In the genomic region with DNA sequence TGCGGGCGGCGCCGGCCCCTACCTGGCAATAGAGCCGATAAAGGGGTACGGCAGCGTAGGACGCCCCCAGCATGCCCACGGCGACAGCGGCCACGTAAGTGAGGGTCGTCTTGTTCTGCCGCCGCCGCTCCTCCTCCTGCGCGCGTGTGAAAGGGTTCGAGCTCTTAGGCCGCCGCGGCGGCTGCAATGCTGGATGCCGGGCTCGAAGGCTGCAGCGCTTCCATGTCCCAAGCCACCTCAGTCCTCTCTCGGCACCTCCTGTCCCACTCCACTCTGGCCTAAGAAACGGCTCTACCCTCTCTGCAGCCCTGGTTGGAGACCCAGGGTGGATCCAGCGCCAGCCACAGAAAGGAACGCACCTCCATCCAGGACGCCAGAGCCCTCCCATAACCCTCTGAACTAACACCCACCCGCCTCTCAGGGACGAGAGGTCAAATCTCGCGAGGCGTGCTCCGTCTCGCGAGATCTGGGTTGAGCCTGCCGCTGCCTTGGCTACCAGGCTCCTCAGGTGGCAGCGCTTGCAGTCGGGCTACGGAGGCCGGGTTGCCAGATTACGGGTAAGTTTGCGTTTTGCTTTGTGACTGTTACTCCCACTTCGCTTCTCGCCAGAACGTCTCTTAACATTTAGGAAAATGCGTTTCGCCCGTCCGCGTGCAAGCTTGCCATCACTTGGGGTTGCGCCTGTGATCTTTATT, we compare ENCODE assay signal across 9 cellular contexts. TPM values are rescaled to one million over a fixed set of nuclear protein-coding genes. Genes with fewer than 3 reads are reported as not detected.
DNase-seq lines count a peak whose midpoint lies in the region; ATAC-seq and TF ChIP-seq lines count a peak whose summit lies in the region.
"Had no signal": no experiment of that assay in that cellular context is flagged by ENCODE, and none has a peak within 500 bp of the region (broad histone marks: within the 10 kb centered on the region; RNA-seq: fewer than 3 reads in every experiment).

A gene with protein sequence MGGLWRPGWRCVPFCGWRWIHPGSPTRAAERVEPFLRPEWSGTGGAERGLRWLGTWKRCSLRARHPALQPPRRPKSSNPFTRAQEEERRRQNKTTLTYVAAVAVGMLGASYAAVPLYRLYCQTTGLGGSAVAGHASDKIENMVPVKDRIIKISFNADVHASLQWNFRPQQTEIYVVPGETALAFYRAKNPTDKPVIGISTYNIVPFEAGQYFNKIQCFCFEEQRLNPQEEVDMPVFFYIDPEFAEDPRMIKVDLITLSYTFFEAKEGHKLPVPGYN (minus strand): TSS at position 396 of the 695 bp plus-strand sequence. CDS start 8 bp downstream, at position 388.
STXBP4 (plus strand) TSS at position 507 of the 695 bp plus-strand sequence. CDS start 17,455 bp downstream, outside the sequence.

- H3K27ac Mint-ChIP-seq in WTC11: no peak within 1 kb of the TSS
- H3K27ac Mint-ChIP-seq: T-helper 1 cell treated with Interleukin-12 subunit alpha and Interleukin-12 subunit beta and Interleukin-4 antibody, amounts not matched to agents 30 μg/mL and 1 μg/mL, for 36 hours had no signal

- POLR2A ChIA-PET in WTC11 (lab: Charles Lee): no interaction called here

- H3K4me3 Mint-ChIP-seq in WTC11: no peak within 1 kb of the TSS
- H3K4me3 Mint-ChIP-seq: T-helper 1 cell treated with Interleukin-12 subunit alpha and Interleukin-12 subunit beta and Interleukin-4 antibody, amounts not matched to agents 30 μg/mL and 1 μg/mL, for 36 hours had no signal

- DNase-seq in AG09319 (ENCODE audit: extremely low read depth, low read depth) (peak; percentile 92), NCI-H2227 (lab: John Stamatoyannopoulos, UW; ENCODE audit: unreplicated experiment) (peak; percentile 99), WTC11 (ENCODE audit: low spot score) (peak; percentile 92), inferior parietal cortex (ENCODE audit: extremely low spot score) (peak; percentile 98), smooth muscle cell of the brain vasculature (ENCODE audit: low read depth, low spot score) (peak; percentile 94)
- peak; percentile 96 for DNase-seq in central memory CD4-positive, alpha-beta T cell

- no peaks in the 10 kb centered on the region for H3K27me3 Mint-ChIP-seq in WTC11 (ENCODE audit: low read depth)

- ATAC-seq in GM19023 (IDR thresholded peaks at IDR 0.05; ENCODE audit: unreplicated experiment): peak; percentile 96
- ATAC-seq in HG03175 (IDR thresholded peaks at IDR 0.05; ENCODE audit: unreplicated experiment): peak; percentile 87
- ATAC-seq in WTC11: peak; percentile 98

- TF ChIP-seq CTCF in AG09319 (IDR thresholded peaks at IDR 0.05; ENCODE audit: low read depth, low read length) (no peak; the same call in none of the 2 replicates), WTC11 (IDR thresholded peaks at IDR 0.05) (no peak)

- peaks cover 23% of the 10 kb centered on the region for H3K36me3 Mint-ChIP-seq in WTC11

- CTCF ChIA-PET in WTC11 (lab: Charles Lee): no interaction called here

- peaks cover 12% of the 10 kb centered on the region for H3K4me1 Mint-ChIP-seq in WTC11

- H3K9me3 Mint-ChIP-seq in WTC11: no peaks in the 10 kb centered on the region
- H3K9me3 Mint-ChIP-seq: T-helper 1 cell treated with Interleukin-12 subunit alpha and Interleukin-12 subunit beta and Interleukin-4 antibody, amounts not matched to agents 30 μg/mL and 1 μg/mL, for 36 hours had no signal

TF ChIP-seq in WTC11, 78 proteins besides CTCF, POLR2A, EP300 and RAD21 (continues in another document):
- TF ChIP-seq TEAD4 (CRISPR knock-in tag; IDR thresholded peaks at IDR 0.05): no peak
- TF ChIP-seq NR2C2 (CRISPR knock-in tag; IDR thresholded peaks at IDR 0.05): no peak
- no peak for TF ChIP-seq OVOL2 (CRISPR knock-in tag; IDR thresholded peaks at IDR 0.05; ENCODE audit: borderline replicate concordance)
- TF ChIP-seq ETV6 (CRISPR knock-in tag; IDR thresholded peaks at IDR 0.05): peak; percentile 79
- 0 out of 2 replicates have a peak, but pooled peaks have one; percentile 23 for TF ChIP-seq ZNF416 (CRISPR knock-in tag; IDR thresholded peaks at IDR 0.05)
- no peak for TF ChIP-seq EMX1 (CRISPR knock-in tag; IDR thresholded peaks at IDR 0.05)
- TF ChIP-seq PRRX2 (CRISPR knock-in tag; IDR thresholded peaks at IDR 0.05): no peak
- no peak for TF ChIP-seq SOX15 (CRISPR knock-in tag; IDR thresholded peaks at IDR 0.05)
- TF ChIP-seq ELF4 (CRISPR knock-in tag; IDR thresholded peaks at IDR 0.05; ENCODE audit: low read depth): no peak
- 0 out of 2 replicates have a peak, but pooled peaks have one; percentile 66 for TF ChIP-seq FOXP1 (CRISPR knock-in tag; IDR thresholded peaks at IDR 0.05; ENCODE audit: borderline replicate concordance)
- no peak for TF ChIP-seq RORB (CRISPR knock-in tag; IDR thresholded peaks at IDR 0.05)
- TF ChIP-seq ZNF317 (CRISPR knock-in tag; IDR thresholded peaks at IDR 0.05; ENCODE audit: borderline replicate concordance, low read depth): no peak
- no peak for TF ChIP-seq ZNF219 (CRISPR knock-in tag; IDR thresholded peaks at IDR 0.05; ENCODE audit: borderline replicate concordance)
- TF ChIP-seq AFF4 (CRISPR knock-in tag; IDR thresholded peaks at IDR 0.05; ENCODE audit: borderline replicate concordance): no peak
- TF ChIP-seq E2F1 (CRISPR knock-in tag; IDR thresholded peaks at IDR 0.05): no peak
- TF ChIP-seq IRF2 (CRISPR knock-in tag; IDR thresholded peaks at IDR 0.05; ENCODE audit: borderline replicate concordance, low read depth): no peak
- no peak for TF ChIP-seq ATF3 (CRISPR knock-in tag; conservative IDR thresholded peaks at IDR 0.05)
- TF ChIP-seq, protein P1, sequence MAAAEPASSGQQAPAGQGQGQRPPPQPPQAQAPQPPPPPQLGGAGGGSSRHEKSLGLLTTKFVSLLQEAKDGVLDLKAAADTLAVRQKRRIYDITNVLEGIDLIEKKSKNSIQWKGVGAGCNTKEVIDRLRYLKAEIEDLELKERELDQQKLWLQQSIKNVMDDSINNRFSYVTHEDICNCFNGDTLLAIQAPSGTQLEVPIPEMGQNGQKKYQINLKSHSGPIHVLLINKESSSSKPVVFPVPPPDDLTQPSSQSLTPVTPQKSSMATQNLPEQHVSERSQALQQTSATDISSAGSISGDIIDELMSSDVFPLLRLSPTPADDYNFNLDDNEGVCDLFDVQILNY (CRISPR knock-in tag; IDR thresholded peaks at IDR 0.05): no peak

RNA-seq across cellular contexts. Expression of the first gene that starts in this region (rescaled TPM):
- total RNA-seq in WTC11 (2021): 58.1 to 65.0 TPM (median 59.9 TPM) in 3 replicates

RNA-seq across cellular contexts. Expression of gene STXBP4, which starts in this region (rescaled TPM):
- total RNA-seq in WTC11 (2021): 9.4 to 12.0 TPM (median 9.8 TPM) in 3 replicates

Comparison
In these comparisons a context has a peak if more than half of its experiments do, and no peak if none do; other contexts are left out.
1. Peak in every context shown above with its lines: DNase-seq and ATAC-seq.